Comparison of ENCODE assay signal across 26 cellular contexts in genomic region chr22:47289316-47289985, GRCh38.
"Had no signal": no experiment of that assay in that cellular context is flagged by ENCODE, and none has a peak within 500 bp of the region (broad histone marks: within the 10 kb centered on the region; RNA-seq: fewer than 3 reads in every experiment).

No MANE protein-coding gene starts in this region.

- H3K9me3 Mint-ChIP-seq: activated CD4-positive, alpha-beta memory T cell treated with anti-CD3 and anti-CD28 coated beads, Interleukin-2, amount 10 ng/mL, durations not matched to agents 7 days and 5 days; activated naive CD4-positive, alpha-beta T cell treated with anti-CD3 and anti-CD28 coated beads, Interleukin-2, amount 10 ng/mL, durations not matched to agents 7 days and 5 days; activated naive CD8-positive, alpha-beta T cell treated with anti-CD3 and anti-CD28 coated beads for 36 hours; activated T-cell treated with anti-CD3 and anti-CD28 coated beads, Interleukin-2, amount 50 U/mL, for 72 hours; activated T-helper 2 cell treated with anti-CD3 and anti-CD28 coated beads, Interferon-gamma antibody, Interleukin-2, Interleukin-4, amounts not matched to agents 10 μg/mL and 5 μg/mL and 100 μg/mL, durations not matched to agents 14 hours and 24 hours and 36 hours; T-cell had no signal

- H3K4me3 ChIP-seq: cardiac muscle cell had no signal

- H3K27me3 Mint-ChIP-seq: activated CD4-positive, alpha-beta memory T cell treated with anti-CD3 and anti-CD28 coated beads, Interleukin-2, amount 10 ng/mL, durations not matched to agents 7 days and 5 days; activated CD4-positive, alpha-beta T cell treated with anti-CD3 and anti-CD28 coated beads for 36 hours; activated naive CD4-positive, alpha-beta T cell treated with anti-CD3 and anti-CD28 coated beads, Interleukin-2, amount 10 ng/mL, durations not matched to agents 7 days and 5 days; activated naive CD8-positive, alpha-beta T cell treated with anti-CD3 and anti-CD28 coated beads for 36 hours had no signal

- H3K4me3 Mint-ChIP-seq: activated CD4-positive, alpha-beta memory T cell treated with anti-CD3 and anti-CD28 coated beads, Interleukin-2, amount 10 ng/mL, durations not matched to agents 7 days and 5 days; activated CD4-positive, alpha-beta T cell treated with anti-CD3 and anti-CD28 coated beads for 36 hours; activated naive CD4-positive, alpha-beta T cell treated with anti-CD3 and anti-CD28 coated beads, Interleukin-2, amount 10 ng/mL, durations not matched to agents 7 days and 5 days; activated naive CD8-positive, alpha-beta T cell treated with anti-CD3 and anti-CD28 coated beads for 36 hours; activated T-cell treated with anti-CD3 and anti-CD28 coated beads, Interleukin-2, amount 50 U/mL, for 72 hours; T-cell had no signal

- H3K4me1 Mint-ChIP-seq: activated CD4-positive, alpha-beta memory T cell treated with anti-CD3 and anti-CD28 coated beads, Interleukin-2, amount 10 ng/mL, durations not matched to agents 7 days and 5 days; activated CD4-positive, alpha-beta T cell treated with anti-CD3 and anti-CD28 coated beads for 36 hours; activated naive CD4-positive, alpha-beta T cell treated with anti-CD3 and anti-CD28 coated beads, Interleukin-2, amount 10 ng/mL, durations not matched to agents 7 days and 5 days; activated naive CD8-positive, alpha-beta T cell treated with anti-CD3 and anti-CD28 coated beads for 36 hours; T-cell had no signal

- ATAC-seq: activated CD4-positive, alpha-beta T cell treated with anti-CD3 and anti-CD28 coated beads for 36 hours; activated T-cell treated with anti-CD3 and anti-CD28 coated beads, Interleukin-2, amount 50 U/mL, for 72 hours; PC-3; T-cell had no signal

- H3K27ac Mint-ChIP-seq: activated CD4-positive, alpha-beta memory T cell treated with anti-CD3 and anti-CD28 coated beads, Interleukin-2, amount 10 ng/mL, durations not matched to agents 7 days and 5 days; activated CD4-positive, alpha-beta T cell treated with anti-CD3 and anti-CD28 coated beads for 36 hours; activated naive CD4-positive, alpha-beta T cell treated with anti-CD3 and anti-CD28 coated beads, Interleukin-2, amount 10 ng/mL, durations not matched to agents 7 days and 5 days; activated naive CD8-positive, alpha-beta T cell treated with anti-CD3 and anti-CD28 coated beads for 36 hours; activated T-cell treated with anti-CD3 and anti-CD28 coated beads, Interleukin-2, amount 50 U/mL, for 72 hours; activated T-helper 2 cell treated with anti-CD3 and anti-CD28 coated beads, Interferon-gamma antibody, Interleukin-2, Interleukin-4, amounts not matched to agents 10 μg/mL and 5 μg/mL and 100 μg/mL, durations not matched to agents 14 hours and 24 hours and 36 hours; T-cell had no signal

- H3K27me3 ChIP-seq: brain microvascular endothelial cell, cardiac muscle cell had no signal

- DNase-seq: activated CD4-positive, alpha-beta memory T cell treated with anti-CD3 and anti-CD28 coated beads, Interleukin-2, amount 10 ng/mL, durations not matched to agents 7 days and 5 days; activated CD4-positive, alpha-beta T cell treated with anti-CD3 and anti-CD28 coated beads for 36 hours; activated CD4-positive, alpha-beta T cell treated with anti-CD3 and anti-CD28 coated beads, Interleukin-2, amount 50 U/mL, for 1 hour; activated CD8-positive, alpha-beta memory T cell treated with anti-CD3 and anti-CD28 coated beads, Interleukin-2, amount 50 U/mL, for 4 hours; activated gamma-delta T cell treated with Interleukin-2 at 50 U/mL for 16 hours; activated naive CD4-positive, alpha-beta T cell treated with anti-CD3 and anti-CD28 coated beads, Interleukin-2, amount 10 ng/mL, durations not matched to agents 7 days and 5 days; activated naive CD8-positive, alpha-beta T cell treated with anti-CD3 and anti-CD28 coated beads for 36 hours; activated T-cell treated with anti-CD3 and anti-CD28 coated beads, Interleukin-2, amount 50 U/mL, for 72 hours; brain microvascular endothelial cell; MM.1S; NCI-H1105; NCI-H1436; NCI-H1694 treated with DMSO at 0.1 percent for 48 hours; NCI-H2029 treated with DMSO at 0.1 percent for 48 hours; NCI-H345; NCI-H510A; NCI-H526 treated with DMSO at 0.1 percent for 48 hours; NCI-H82; PC-3; SIG-M5; T-helper 2 cell; T1000 had no signal

- H3K36me3 Mint-ChIP-seq: activated naive CD4-positive, alpha-beta T cell treated with anti-CD3 and anti-CD28 coated beads, Interleukin-2, amount 10 ng/mL, durations not matched to agents 7 days and 5 days; activated naive CD8-positive, alpha-beta T cell treated with anti-CD3 and anti-CD28 coated beads for 36 hours; T-cell had no signal

- H3K36me3 ChIP-seq: brain microvascular endothelial cell, cardiac muscle cell had no signal

- H3K27ac ChIP-seq: brain microvascular endothelial cell, cardiac muscle cell, VCaP had no signal
